Comparison of ENCODE assay signal across 8 cellular contexts in genomic region chr16:31215287-31216115, GRCh38. TPM values are rescaled to one million over a fixed set of nuclear protein-coding genes. Genes with fewer than 3 reads are reported as not detected.
DNase-seq lines count a peak whose midpoint lies in the region; ATAC-seq and TF ChIP-seq lines count a peak whose summit lies in the region.

No MANE protein-coding gene starts in this region.

- peaks cover 28 to 29% of the 10 kb centered on the region in 2 donors for H3K27me3 ChIP-seq in duodenal mucosa (ENCODE audit: control insufficient read depth in 1 of 2, insufficient read depth in 2 of 2, low read length in 2 of 2)
- no peaks in the 10 kb centered on the region for H3K27me3 ChIP-seq in lung (ENCODE audit: control insufficient read depth, insufficient read depth)
- H3K27me3 ChIP-seq in tibial nerve = peaks cover 0 to 55% of the 10 kb centered on the region in 2 donors

- TF ChIP-seq CTCF in lung (IDR thresholded peaks at IDR 0.05; ENCODE audit: control extremely low read depth, extremely low read depth) (no peak), tibial nerve (IDR thresholded peaks at IDR 0.05) (no peak)

- H3K4me3 ChIP-seq in duodenal mucosa (ENCODE audit: low read depth in 1 of 2, low read length in 2 of 2) (peak overlapping the region; percentile 58 to 60), lung (peak overlapping the region; percentile 40), tibial nerve (peak overlapping the region; percentile 23 to 53 (median 48))

- ATAC-seq in lung (ENCODE audit: insufficient read depth, low FRiP score) (peak; percentile 92), GM19023 (IDR thresholded peaks at IDR 0.05; ENCODE audit: unreplicated experiment) (no peak)

- peak overlapping the region in 1 of 2 donors; percentile 32 for H3K9ac ChIP-seq in duodenal mucosa (ENCODE audit: low read depth in 1 of 2, low read length in 2 of 2)

- TF ChIP-seq POLR2A in tibial nerve (IDR thresholded peaks at IDR 0.05) = peak in 1 of 2 donors; percentile 25

- TF ChIP-seq EP300 in tibial nerve (IDR thresholded peaks at IDR 0.05) = peak in 1 of 2 donors; percentile 40

- H3K36me3 ChIP-seq in duodenal mucosa (ENCODE audit: control insufficient read depth in 1 of 2, insufficient read depth in 2 of 2, low read length in 2 of 2) (no peaks in the 10 kb centered on the region), lung (ENCODE audit: control insufficient read depth in 2 of 2, insufficient read depth in 2 of 2, low read length in 2 of 2) (no peaks in the 10 kb centered on the region), tibial nerve (no peaks in the 10 kb centered on the region)

- H3K4me1 ChIP-seq in duodenal mucosa (ENCODE audit: control insufficient read depth in 1 of 2, insufficient read depth in 2 of 2, low read length in 2 of 2) (peaks cover 29 to 38% of the 10 kb centered on the region in 2 donors), lung (ENCODE audit: control insufficient read depth in 2 of 2, insufficient read depth in 2 of 2, low read length in 2 of 2) (peaks cover 2 to 14% of the 10 kb centered on the region in 2 donors), tibial nerve (peaks cover 0 to 29% (median 22%) of the 10 kb centered on the region in 4 donors)

- H3K27ac ChIP-seq in duodenal mucosa (ENCODE audit: low read depth, low read length) = no peak overlapping the region
- H3K27ac ChIP-seq in lung (ENCODE audit: low read depth in 1 of 2, low read length in 1 of 2) = no peak overlapping the region
- peak overlapping the region in 1 of 4 donors; percentile 66 for H3K27ac ChIP-seq in tibial nerve

- WGBS in lung, 2 donors = 1% methylated on average over 61 of the region's 61 CpGs
- WGBS in tibial nerve, 2 donors = 0 to 1% methylated on average over 28 to 61 of the region's 61 CpGs

- DNase-seq in activated T-cell treated with anti-CD3 and anti-CD28 coated beads, Interleukin-2, amount 50 U/mL, for 1 hour = peak; percentile 40
- DNase-seq in activated T-cell treated with anti-CD3 and anti-CD28 coated beads for 4 hours (no peak), RKO (ENCODE audit: low spot score) (peak; percentile 85), lung (ENCODE audit: low spot score) (peak; percentile 56), tibial nerve (ENCODE audit: low spot score in 2 of 2) (no peak), DMS114 treated with DMSO at 0.1 percent for 48 hours (lab: John Stamatoyannopoulos, UW; ENCODE audit: unreplicated experiment) (no peak)

- H3K9me3 ChIP-seq in duodenal mucosa (ENCODE audit: control insufficient read depth in 1 of 2, low read length in 2 of 2) (no peaks in the 10 kb centered on the region), lung (ENCODE audit: control insufficient read depth in 2 of 2, insufficient read depth in 1 of 2, low read length in 1 of 2) (no peaks in the 10 kb centered on the region), tibial nerve (no peaks in the 10 kb centered on the region)

RNA-seq across cellular contexts. Expression of gene PYDC1, which starts 1.4 kb away (rescaled TPM):
- not detected for total RNA-seq in lung
- not detected for polyA plus RNA-seq in lung
- 1 to 10 TPM in 1 of 4 donors, not detected in 3; 5.5 TPM for total RNA-seq in tibial nerve

RNA-seq across cellular contexts. Expression of gene TRIM72, which starts 1.6 kb away (rescaled TPM):
- total RNA-seq in lung (under 1 TPM in 1 of 2 donors, not detected in 1; 0.09 TPM), tibial nerve (under 1 TPM in 3 of 4 donors, not detected in 1; under 0.01 to 0.60 (median 0.21) TPM)
- polyA plus RNA-seq in lung = under 1 TPM; 0.02 to 0.03 TPM

RNA-seq across cellular contexts. Expression of gene PYCARD, which starts 12.9 kb away (rescaled TPM):
- 10 to 100 TPM; 24.1 to 77.8 TPM for total RNA-seq in lung
- 100 to 1,000 TPM in 1 of 2 donors, 10 to 100 TPM in 1; 62.3 to 119 TPM for polyA plus RNA-seq in lung
- total RNA-seq in tibial nerve = 10 to 100 TPM; 27.8 to 64.5 (median 46.7) TPM

RNA-seq across cellular contexts. Expression of gene FUS, which starts 35.6 kb away (rescaled TPM):
- 100 to 1,000 TPM; 110 to 272 TPM for total RNA-seq in lung
- polyA plus RNA-seq in lung = 100 to 1,000 TPM; 237 to 248 TPM
- total RNA-seq in tibial nerve = 100 to 1,000 TPM in 3 of 4 donors, 10 to 100 TPM in 1; 91.8 to 125 (median 109) TPM

RNA-seq across cellular contexts. Expression of gene ITGAM, which starts 44.3 kb away (rescaled TPM):
- total RNA-seq in lung (10 to 100 TPM; 11.0 to 56.2 TPM), tibial nerve (10 to 100 TPM; 10.9 to 31.0 (median 27.1) TPM)
- 10 to 100 TPM in 1 of 2 donors, 1 to 10 TPM in 1; 9.2 to 84.0 TPM for polyA plus RNA-seq in lung

Comparison
In these comparisons a context has a peak if more than half of its experiments do, and no peak if none do; other contexts are left out.
1. DNase-seq: peak in activated T-cell treated with anti-CD3 and anti-CD28 coated beads, Interleukin-2, amount 50 U/mL, for 1 hour (single experiment), RKO (single experiment) and lung (single experiment); none in activated T-cell treated with anti-CD3 and anti-CD28 coated beads for 4 hours (single experiment), tibial nerve (0 of 2) and DMS114 treated with DMSO at 0.1 percent for 48 hours (single experiment).
2. Peak in every context shown above with its lines, with median percentiles within 50 percentile points of each other: H3K4me3 ChIP-seq.